ENCODE assay signal across 2 cellular contexts in the genomic region with DNA sequence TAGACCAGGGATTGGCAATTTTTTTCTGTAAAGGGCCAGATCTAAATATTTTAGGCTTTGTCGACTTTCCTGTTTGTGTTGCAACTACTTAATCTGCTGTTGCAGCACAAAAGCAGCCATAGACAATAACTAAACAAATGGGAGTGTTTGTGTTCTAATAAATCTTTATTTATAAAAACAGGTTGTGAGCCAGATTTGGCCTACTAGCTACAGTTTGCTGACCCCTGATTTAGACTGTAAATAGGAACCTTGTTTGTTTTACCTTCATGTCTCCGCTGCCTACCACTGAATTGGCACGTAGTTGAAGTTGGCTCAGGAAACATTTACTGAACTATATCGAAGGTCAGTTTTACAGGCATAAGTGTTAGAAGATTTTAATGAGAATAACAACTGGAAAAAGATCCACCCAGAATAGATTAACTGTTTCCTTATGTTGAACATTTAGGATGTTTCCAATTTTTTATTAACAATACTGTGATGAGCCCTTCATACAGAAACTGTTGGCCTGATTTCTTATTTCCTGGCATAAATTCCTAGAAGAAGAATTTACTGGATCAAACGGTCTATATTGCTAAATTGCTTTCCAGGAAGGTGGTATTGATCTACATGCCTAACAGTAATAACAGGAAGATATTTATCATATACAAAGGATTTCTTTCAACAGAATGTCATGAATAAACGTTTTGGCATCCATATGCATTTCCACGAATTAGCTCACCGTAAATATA.
TF ChIP-seq lines count a peak whose summit lies in the region.

No MANE protein-coding gene starts in this region.

TF ChIP-seq in SK-N-SH, 30 proteins besides CTCF, POLR2A, EP300 and RAD21 (continued from another document):
- TF ChIP-seq, protein P1, sequence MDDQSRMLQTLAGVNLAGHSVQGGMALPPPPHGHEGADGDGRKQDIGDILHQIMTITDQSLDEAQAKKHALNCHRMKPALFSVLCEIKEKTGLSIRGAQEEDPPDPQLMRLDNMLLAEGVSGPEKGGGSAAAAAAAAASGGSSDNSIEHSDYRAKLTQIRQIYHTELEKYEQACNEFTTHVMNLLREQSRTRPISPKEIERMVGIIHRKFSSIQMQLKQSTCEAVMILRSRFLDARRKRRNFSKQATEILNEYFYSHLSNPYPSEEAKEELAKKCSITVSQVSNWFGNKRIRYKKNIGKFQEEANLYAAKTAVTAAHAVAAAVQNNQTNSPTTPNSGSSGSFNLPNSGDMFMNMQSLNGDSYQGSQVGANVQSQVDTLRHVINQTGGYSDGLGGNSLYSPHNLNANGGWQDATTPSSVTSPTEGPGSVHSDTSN (IDR thresholded peaks at IDR 0.05): peak; percentile 30; the same call in 1 of the 2 replicates
- 0 out of 2 replicates have a peak, but pooled peaks have one; percentile 26 for TF ChIP-seq JUND (IDR thresholded peaks at IDR 0.05)

TF ChIP-seq in SK-N-SH treated with all-trans-retinoic acid at 6 μM for 48 hours, 23 proteins besides CTCF, POLR2A, EP300 and RAD21 (continued from another document):
- TF ChIP-seq GLIS3 (CRISPR knock-in tag; IDR thresholded peaks at IDR 0.05) (no peak), TCF4 (CRISPR knock-in tag; IDR thresholded peaks at IDR 0.05; ENCODE audit: borderline replicate concordance) (no peak)
